ENCODE assay signal across 1 cellular context in genomic region chr2:73264332-73264606, GRCh38.
TF ChIP-seq lines count a peak whose summit lies in the region.

No MANE protein-coding gene starts in this region.

TF ChIP-seq in HepG2, 621 proteins besides CTCF, POLR2A, EP300 and RAD21:
- peak; percentile 13 for TF ChIP-seq AGO2 (optimal IDR thresholded peaks at IDR 0.05; ENCODE audit: low read depth, low read length)
- peak; percentile 46 for TF ChIP-seq ATF7 (IDR thresholded peaks at IDR 0.05)
- no peak for TF ChIP-seq ATF7 (CRISPR knock-in tag; IDR thresholded peaks at IDR 0.05)
- TF ChIP-seq POGK (CRISPR knock-in tag; conservative IDR thresholded peaks at IDR 0.05): no peak
- no peak for TF ChIP-seq ZSCAN12 (CRISPR knock-in tag; IDR thresholded peaks at IDR 0.05)
- no peak for TF ChIP-seq ATF1 (CRISPR knock-in tag; IDR thresholded peaks at IDR 0.05)
TF ChIP-seq in HepG2: peak in this region for 2.
